Comparison of ENCODE assay signal across 14 cellular contexts in genomic region chr1:43405876-43406234, GRCh38. TPM values are rescaled to one million over a fixed set of nuclear protein-coding genes. Genes with fewer than 3 reads are reported as not detected.
DNase-seq lines count a peak whose midpoint lies in the region; ATAC-seq, FAIRE-seq and TF ChIP-seq lines count a peak whose summit lies in the region.
"Had no signal": no experiment of that assay in that cellular context is flagged by ENCODE, and none has a peak within 500 bp of the region (broad histone marks: within the 10 kb centered on the region; RNA-seq: fewer than 3 reads in every experiment).

No MANE protein-coding gene starts in this region.

- no peak overlapping the region for H3K9ac ChIP-seq in kidney (ENCODE audit: low read length in 2 of 2)

- intact Hi-C loops in mucosa of descending colon (cut with DNase I, micrococcal nuclease): no loop called here
- intact Hi-C loops in kidney (cut with DNase I): no loop called here

- H3K27ac ChIP-seq in VCaP (peak overlapping the region; percentile 57), kidney (ENCODE audit: low read depth in 2 of 2, low read length in 2 of 2) (peak overlapping the region in 1 of 2 donors; percentile 1)
- H3K27ac ChIP-seq: A549, C4-2B had no signal

- TF ChIP-seq CTCF in VCaP (conservative IDR thresholded peaks at IDR 0.05) (no peak), mucosa of descending colon (IDR thresholded peaks at IDR 0.05) (no peak), kidney (IDR thresholded peaks at IDR 0.05; ENCODE audit: borderline replicate concordance, extremely low read depth, insufficient read depth) (no peak)

- FAIRE-seq in kidney (lab: Jason Lieb, UNC): no peak
- FAIRE-seq: A549, GM12878, GM18507 had no signal

- ATAC-seq in mucosa of descending colon (peak; percentile 25), GM19351 (IDR thresholded peaks at IDR 0.05; ENCODE audit: unreplicated experiment) (no peak)
- ATAC-seq: A549, GM12878, GM23338 had no signal

- DNase-seq in NCI-H226 (peak; percentile 46), mucosa of descending colon (peak in 1 of 3 donors; percentile 13), kidney (no peak)
- DNase-seq: BE2C; CD4-positive, alpha-beta memory T cell; DMS79; H7 had no signal

- H3K9me3 ChIP-seq in mucosa of descending colon: no peaks in the 10 kb centered on the region
- no peaks in the 10 kb centered on the region for H3K9me3 ChIP-seq in kidney (ENCODE audit: control insufficient read depth in 1 of 2, low read length in 2 of 2)
- H3K9me3 ChIP-seq: A549, BE2C had no signal

- H3K4me3 ChIP-seq in mucosa of descending colon (no peak overlapping the region), kidney (ENCODE audit: low read length in 2 of 2) (no peak overlapping the region)
- H3K4me3 ChIP-seq: A549, GM12878, GM23338 had no signal

- peaks cover 9% of the 10 kb centered on the region for H3K4me1 ChIP-seq in mucosa of descending colon (ENCODE audit: low read depth)
- H3K4me1 ChIP-seq in kidney (ENCODE audit: control insufficient read depth in 1 of 2, insufficient read depth in 1 of 2, low read depth in 1 of 2, low read length in 2 of 2): peaks cover 0 to 5% of the 10 kb centered on the region in 2 donors
- H3K4me1 ChIP-seq: A549, BE2C had no signal

- H3K36me3 ChIP-seq in mucosa of descending colon (ENCODE audit: low read depth) (peaks cover 8% of the 10 kb centered on the region), kidney (ENCODE audit: control insufficient read depth in 1 of 2, insufficient read depth in 2 of 2, low read length in 2 of 2) (peaks cover 26 to 52% of the 10 kb centered on the region in 2 donors)
- H3K36me3 ChIP-seq: BE2C had no signal

RNA-seq across cellular contexts. Expression of gene SZT2, which starts 16.2 kb away (rescaled TPM):
- total RNA-seq in mucosa of descending colon: 10 to 100 TPM; 61.7 to 93.6 (median 75.4) TPM
- total RNA-seq in kidney: 66.8 TPM
- polyA plus RNA-seq in kidney (ENCODE audit: insufficient read depth, low read depth, low replicate concordance): 10.4 TPM

RNA-seq across cellular contexts. Expression of gene MED8, which starts 16.3 kb away (rescaled TPM):
- total RNA-seq in mucosa of descending colon: 10 to 100 TPM; 35.8 to 39.6 (median 38.3) TPM
- total RNA-seq in kidney: 36.5 TPM
- 44.3 TPM for polyA plus RNA-seq in kidney (ENCODE audit: insufficient read depth, low read depth, low replicate concordance)

RNA-seq across cellular contexts. Expression of gene ELOVL1, which starts 38.0 kb away (rescaled TPM):
- total RNA-seq in mucosa of descending colon: 100 to 1,000 TPM in 2 of 3 donors, 10 to 100 TPM in 1; 80.0 to 171 (median 104) TPM
- 85.1 TPM for total RNA-seq in kidney
- 86.0 TPM for polyA plus RNA-seq in kidney (ENCODE audit: insufficient read depth, low read depth, low replicate concordance)

RNA-seq across cellular contexts. Expression of gene CDC20, which starts 47.1 kb away (rescaled TPM):
- 10 to 100 TPM in 1 of 3 donors, 1 to 10 TPM in 2; 5.8 to 44.0 (median 8.5) TPM for total RNA-seq in mucosa of descending colon
- 2.7 TPM for total RNA-seq in kidney
- polyA plus RNA-seq in kidney (ENCODE audit: insufficient read depth, low read depth, low replicate concordance): 3.9 TPM

RNA-seq across cellular contexts. Expression of gene HYI, which starts 47.9 kb away (rescaled TPM):
- total RNA-seq in mucosa of descending colon (10 to 100 TPM; 41.8 to 85.0 (median 79.3) TPM), kidney (50.5 TPM)
- polyA plus RNA-seq in kidney (ENCODE audit: insufficient read depth, low read depth, low replicate concordance): 91.2 TPM
